Comparison of ENCODE assay signal across 1 cellular context in genomic region chr7:104983620-104984539, GRCh38.
A peak's percentile ranks its signal among the peaks of the same experiment; 100 is the strongest.
TF ChIP-seq lines count a peak whose summit lies in the region.

No MANE protein-coding gene starts in this region.

TF ChIP-seq in IMR-90, 13 proteins besides CTCF, POLR2A, EP300 and RAD21:
- no peak; the same call in 1 of the 2 replicates for TF ChIP-seq USF2 (IDR thresholded peaks at IDR 0.05; ENCODE audit: low read depth, low read length)
- TF ChIP-seq MAFK (IDR thresholded peaks at IDR 0.05; ENCODE audit: low read depth, low read length), result no peak
- TF ChIP-seq FOS (IDR thresholded peaks at IDR 0.05; ENCODE audit: low read depth, low read length), result 0 out of 2 replicates have a peak, but pooled peaks have one; percentile 7
- TF ChIP-seq MAZ (IDR thresholded peaks at IDR 0.05; ENCODE audit: borderline replicate concordance, low read depth, low read length), result peak; percentile 29; the same call in 1 of the 2 replicates
- no peak for TF ChIP-seq RCOR1 (IDR thresholded peaks at IDR 0.05; ENCODE audit: insufficient replicate concordance, low read length)
- TF ChIP-seq ELK1 (IDR thresholded peaks at IDR 0.05; ENCODE audit: borderline replicate concordance, low read depth, low read length), result no peak
- no peak for TF ChIP-seq BHLHE40 (IDR thresholded peaks at IDR 0.05; ENCODE audit: low read depth, low read length)
- no peak for TF ChIP-seq RFX5 (IDR thresholded peaks at IDR 0.05; ENCODE audit: low read depth, low read length)
- TF ChIP-seq CHD1 (IDR thresholded peaks at IDR 0.05; ENCODE audit: low read depth, low read length), result no peak
- TF ChIP-seq NFE2L2 (IDR thresholded peaks at IDR 0.05; ENCODE audit: low read depth, low read length), result no peak
- TF ChIP-seq MXI1 (IDR thresholded peaks at IDR 0.05; ENCODE audit: borderline replicate concordance, low read depth, low read length), result peak; percentile 68; the same call in 1 of the 2 replicates
- TF ChIP-seq SMC3 (IDR thresholded peaks at IDR 0.05; ENCODE audit: low read depth, low read length), result 0 out of 2 replicates have a peak, but pooled peaks have one; percentile 28
- no peak for TF ChIP-seq CEBPB (IDR thresholded peaks at IDR 0.05; ENCODE audit: low read depth, low read length)
